In genomic region chr11:82960000-82960778, GRCh38 we compare ENCODE assay signal across 7 cellular contexts.
DNase-seq lines count a peak whose midpoint lies in the region; ATAC-seq and TF ChIP-seq lines count a peak whose summit lies in the region.

No MANE protein-coding gene starts in this region.

- H3K36me3 Mint-ChIP-seq in memory B cell: peaks cover 12% of the 10 kb centered on the region

- H3K36me3 ChIP-seq in KMS-11 (ENCODE audit: insufficient read depth): no peaks in the 10 kb centered on the region

- peak; percentile 96 for ATAC-seq in GM18867 (IDR thresholded peaks at IDR 0.05; ENCODE audit: unreplicated experiment)
- ATAC-seq in GM21619 (IDR thresholded peaks at IDR 0.05; ENCODE audit: unreplicated experiment): peak; percentile 84
- peak; percentile 90 for ATAC-seq in memory B cell (ENCODE audit: low read depth)

- no peaks in the 10 kb centered on the region for H4K20me1 ChIP-seq in KMS-11 (ENCODE audit: insufficient read depth)

- peaks cover 9% of the 10 kb centered on the region for H3K9me3 Mint-ChIP-seq in memory B cell

- no peak overlapping the region for H3K4me3 ChIP-seq in KMS-11 (IDR thresholded peaks at IDR 0.05; ENCODE audit: insufficient read depth, low read depth, low read length)

- H3K27ac ChIP-seq in KMS-11: peak overlapping the region; percentile 32

- no peak overlapping the region for H2AFZ ChIP-seq in KMS-11 (ENCODE audit: low read depth)

- DNase-seq in memory B cell (ENCODE audit: low spot score in 2 of 2): peak in 1 of 2 donors; percentile 20
- no peak for DNase-seq in NCI-H345 treated with DMSO at 0.1 percent for 48 hours (lab: John Stamatoyannopoulos, UW; ENCODE audit: unreplicated experiment)
- DNase-seq in KG1 (lab: John Stamatoyannopoulos, UW): no peak
- no peak for DNase-seq in globus pallidus (ENCODE audit: low spot score)

- TF ChIP-seq CTCF in KMS-11 (conservative IDR thresholded peaks at IDR 0.05; ENCODE audit: low read depth, low read length): no peak

- H3K27me3 Mint-ChIP-seq in memory B cell: no peaks in the 10 kb centered on the region

- H3K4me1 ChIP-seq in KMS-11 (ENCODE audit: low read depth, poor library complexity, severe bottlenecking): peaks cover 75% of the 10 kb centered on the region

- peaks cover 27% of the 10 kb centered on the region for H3K4me1 Mint-ChIP-seq in memory B cell

- peak overlapping the region; percentile 88 for H3K4me2 ChIP-seq in KMS-11

- peak overlapping the region; percentile 75 for H3K4me3 Mint-ChIP-seq in memory B cell

- no peak overlapping the region for H3K9ac ChIP-seq in KMS-11

- no peaks in the 10 kb centered on the region for H3K79me2 ChIP-seq in KMS-11 (ENCODE audit: insufficient read depth, low read depth)

- H3K27ac Mint-ChIP-seq in memory B cell: peak overlapping the region; percentile 92

- H3K27me3 ChIP-seq in KMS-11 (ENCODE audit: insufficient read depth, low read depth): no peaks in the 10 kb centered on the region
